In the genomic region with DNA sequence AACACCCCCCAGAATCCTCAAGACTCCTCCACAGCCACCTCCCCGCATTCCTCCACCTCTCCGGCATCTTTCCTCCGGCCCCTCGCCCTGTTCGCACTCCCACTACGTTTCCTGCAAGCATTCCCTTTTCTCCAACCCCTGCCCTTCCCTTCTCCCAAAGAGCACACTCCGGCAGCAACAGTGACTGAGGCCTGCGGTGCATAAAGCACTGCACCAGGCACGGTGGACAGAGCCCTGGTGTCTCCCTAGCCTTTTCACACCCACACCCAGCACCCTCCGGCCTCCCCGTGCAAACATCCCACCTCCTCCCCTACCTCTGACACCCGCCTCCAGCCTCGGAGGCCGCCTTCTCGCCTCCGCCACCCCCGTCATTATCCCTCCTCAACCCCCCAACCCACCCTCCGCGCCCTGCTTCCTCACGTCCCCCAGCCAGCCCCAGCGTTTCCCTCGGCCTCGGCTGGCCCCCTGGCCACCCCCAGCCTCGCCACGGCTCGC, we compare ENCODE assay signal across 8 cellular contexts. TPM values are rescaled to one million over a fixed set of nuclear protein-coding genes. Genes with fewer than 3 reads are reported as not detected.
DNase-seq lines count a peak whose midpoint lies in the region; ATAC-seq and TF ChIP-seq lines count a peak whose summit lies in the region.

No MANE protein-coding gene starts in this region.

- peak overlapping the region; percentile 71 for H2AFZ ChIP-seq in parathyroid adenoma

- H3K9ac ChIP-seq in parathyroid adenoma: peak overlapping the region; percentile 49

- H3K27me3 ChIP-seq in Panc1 (ENCODE audit: control insufficient read depth, insufficient read depth, low read length) (no peaks in the 10 kb centered on the region), parathyroid adenoma (ENCODE audit: control insufficient read depth, insufficient read depth, low read length) (no peaks in the 10 kb centered on the region)

- H3K79me2 ChIP-seq in parathyroid adenoma: peaks cover 48% of the 10 kb centered on the region

- intact Hi-C loops in Panc1 (cut with micrococcal nuclease; ENCODE audit: unreplicated experiment): no loop called here
- intact Hi-C loops in left cardiac atrium (cut with DNase I): no loop called here

- DNase-seq in SIG-M5 treated with dmso at 0.1 percent for 504 hours (lab: John Stamatoyannopoulos, UW; ENCODE audit: unreplicated experiment) (peak; percentile 32), SIG-M5 (lab: John Stamatoyannopoulos, UW) (no peak), Panc1 (ENCODE audit: low read depth, low spot score) (no peak), left cardiac atrium (peak; percentile 36)

- peak overlapping the region; percentile 96 for H3K4me2 ChIP-seq in parathyroid adenoma (ENCODE audit: low read length)

- peak overlapping the region; percentile 89 for H3K27ac ChIP-seq in Panc1 (ENCODE audit: low read length)
- peak overlapping the region; percentile 51 for H3K27ac ChIP-seq in adipose tissue (ENCODE audit: low read depth, low read length)
- H3K27ac ChIP-seq in parathyroid adenoma: peak overlapping the region; percentile 33

- no TSS peak for BruUV-seq in Panc1 (replicated peaks; lab: Mats Ljungman, UMichigan)

- POLR2A ChIA-PET in Panc1 (lab: Charles Lee): interaction anchor here (0.6 kb wide), 2 partner anchors 19 to 304 kb away, joined by 3 read pairs; no protein-coding TSS in a partner anchor

- no peak for TF ChIP-seq CTCF in Panc1 (IDR thresholded peaks at IDR 0.05)
- no peak for TF ChIP-seq CTCF in parathyroid adenoma (IDR thresholded peaks at IDR 0.05)

- in situ Hi-C loops in Panc1 (cut with HindIII; ENCODE audit: low pct_unique_long_range_greater_than_20kb, low sequenced_read_pairs): no loop called here

- 0 to 1% (median 1%) methylated on average over 26 of the region's 26 CpGs for WGBS in adipose tissue, 3 donors

- peaks cover 14% of the 10 kb centered on the region for H3K4me1 ChIP-seq in Panc1 (ENCODE audit: control insufficient read depth, insufficient read depth, low read length)
- H3K4me1 ChIP-seq in parathyroid adenoma: no peaks in the 10 kb centered on the region

- ATAC-seq in HG03039 (IDR thresholded peaks at IDR 0.05; ENCODE audit: unreplicated experiment) (peak; percentile 13), Panc1 (peak; percentile 66), left cardiac atrium (peak; percentile 42 to 56), HG03457 (IDR thresholded peaks at IDR 0.05; ENCODE audit: unreplicated experiment) (no peak)

- H3K9me3 ChIP-seq in Panc1 (ENCODE audit: control insufficient read depth, insufficient read depth, low read depth, low read length): no peaks in the 10 kb centered on the region
- no peaks in the 10 kb centered on the region for H3K9me3 ChIP-seq in parathyroid adenoma (ENCODE audit: control insufficient read depth, low read length)

- H3K36me3 ChIP-seq in Panc1 (ENCODE audit: control insufficient read depth, insufficient read depth, low read length) (peaks cover 2% of the 10 kb centered on the region; the same call in 1 of the 2 replicates), parathyroid adenoma (ENCODE audit: control insufficient read depth, insufficient read depth, low read length) (no peaks in the 10 kb centered on the region)

- CTCF ChIA-PET in Panc1 (lab: Charles Lee): no interaction called here

- H3K4me3 ChIP-seq in Panc1 (ENCODE audit: low read depth in 2 of 2, low read length in 2 of 2): peak overlapping the region; percentile 74 to 85
- peak overlapping the region; percentile 97 for H3K4me3 ChIP-seq in parathyroid adenoma (ENCODE audit: low read depth, low read length)

RNA-seq across cellular contexts. Expression of a gene that starts 0.6 kb away (rescaled TPM):
- total RNA-seq in Panc1 (2021; ENCODE audit: unreplicated experiment) (55.8 TPM), left cardiac atrium (10 to 100 TPM; 42.3 to 42.6 TPM)
- 19.2 TPM for polyA plus RNA-seq in Panc1 (2012; ENCODE audit: insufficient read length)
- polyA plus RNA-seq in adipose tissue: 1 to 10 TPM; 3.1 to 5.8 (median 5.3) TPM

Comparison
In these comparisons a context has a peak if more than half of its experiments do, and no peak if none do; other contexts are left out.
1. DNase-seq: peak in SIG-M5 treated with dmso at 0.1 percent for 504 hours (single experiment) and left cardiac atrium (single experiment); none in SIG-M5 (single experiment) and Panc1 (single experiment).
2. H3K27ac ChIP-seq: peak in every context shown above with its lines; median percentile 89 in Panc1; 51 in adipose tissue; 33 in parathyroid adenoma.